Comparison of ENCODE assay signal across 19 cellular contexts in genomic region chr7:61576-62360, GRCh38.
DNase-seq lines count a peak whose midpoint lies in the region; ATAC-seq, FAIRE-seq and TF ChIP-seq lines count a peak whose summit lies in the region.
"Had no signal": no experiment of that assay in that cellular context is flagged by ENCODE, and none has a peak within 500 bp of the region (broad histone marks: within the 10 kb centered on the region; RNA-seq: fewer than 3 reads in every experiment).

No MANE protein-coding gene starts in this region.

- WGBS in H1 (ENCODE audit: extremely low coverage in 1 of 2, insufficient coverage in 1 of 2, insufficient read length in 1 of 2, insufficient replicate concordance in 2 of 2, low coverage in 1 of 2, low lambda C conversion rate in 2 of 2, missing lambda C conversion rate in 1 of 2), 2 experiments = 89% methylated on average over 16 of the region's 18 CpGs; no CpG with 5 or more reads in 1 of the 2 experiments

- no peaks in the 10 kb centered on the region for H4K20me1 ChIP-seq in H1 (replicated peaks in 1 of 2; ENCODE audit: control insufficient read depth in 1 of 2, insufficient read depth in 2 of 2, low read length in 2 of 2)
- no peaks in the 10 kb centered on the region for H4K20me1 ChIP-seq in osteoblast (ENCODE audit: insufficient read depth, low read length)

- no peak overlapping the region for H3K18ac ChIP-seq in H1 (ENCODE audit: extremely low read depth, low read length)

- intact Hi-C loops in cardiac septum (cut with DNase I) (no loop called here), Right ventricle myocardium inferior (cut with DNase I) (no loop called here), upper lobe of right lung (cut with DNase I) (no loop called here)

- no peak overlapping the region for H2BK5ac ChIP-seq in H1 (ENCODE audit: low read depth, low read length)

- H3K4me3 ChIP-seq in H1 (ENCODE audit: extremely low read depth in 1 of 4, insufficient read depth in 2 of 4, low read depth in 3 of 4, low read length in 4 of 4) (no peak overlapping the region), osteoblast (ENCODE audit: insufficient read depth, low read length) (no peak overlapping the region), upper lobe of right lung (no peak overlapping the region)
- H3K4me3 ChIP-seq: A549, GM12878, GM23338 had no signal

- H3K27ac ChIP-seq in H1 (ENCODE audit: low read depth, low read length) (no peak overlapping the region), osteoblast (ENCODE audit: low read depth, low read length) (no peak overlapping the region), upper lobe of right lung (no peak overlapping the region)
- H3K27ac ChIP-seq: A549, C4-2B, HL-60 had no signal

- H3K23me2 ChIP-seq in H1 (ENCODE audit: low read depth, low read length) = no peaks in the 10 kb centered on the region; the same call in 1 of the 2 replicates

- ATAC-seq in Right ventricle myocardium inferior = no peak
- no peak for ATAC-seq in upper lobe of right lung
- ATAC-seq: A549, GM12878, GM23338 had no signal

- FAIRE-seq in H1 (lab: Jason Lieb, UNC) = no peak
- FAIRE-seq: A549, GM12878, HTR-8/SVneo, RCC 7860 had no signal

- H4K8ac ChIP-seq in H1 (ENCODE audit: extremely low read depth, insufficient read depth, low read length) = no peak overlapping the region; the same call in 1 of the 2 replicates

- peaks cover 0 to 13% (median 9%) of the 10 kb centered on the region in 4 experiments; a peak in 6 of 7 replicates for H3K4me1 ChIP-seq in H1 (replicated peaks in 1 of 4; ENCODE audit: control insufficient read depth in 3 of 4, insufficient read depth in 4 of 4, low read length in 3 of 4)
- peaks cover 17% of the 10 kb centered on the region for H3K4me1 ChIP-seq in osteoblast (ENCODE audit: insufficient read depth, low read length)
- no peaks in the 10 kb centered on the region for H3K4me1 ChIP-seq in upper lobe of right lung
- H3K4me1 ChIP-seq: A549 had no signal

- H3K36me3 ChIP-seq in H1 (ENCODE audit: control insufficient read depth in 2 of 4, insufficient read depth in 4 of 4, low read length in 3 of 4) = no peaks in the 10 kb centered on the region
- H3K36me3 ChIP-seq in osteoblast (ENCODE audit: insufficient read depth, low read length) = no peaks in the 10 kb centered on the region
- no peaks in the 10 kb centered on the region for H3K36me3 ChIP-seq in upper lobe of right lung

- H2AFZ ChIP-seq in H1 (ENCODE audit: low read length) = no peak overlapping the region
- no peak overlapping the region for H2AFZ ChIP-seq in osteoblast (ENCODE audit: low read length)
- H2AFZ ChIP-seq: GM23338 had no signal

- no peak overlapping the region for H2BK120ac ChIP-seq in H1 (replicated peaks; ENCODE audit: low read depth, low read length)

- H2BK20ac ChIP-seq in H1 (ENCODE audit: low read length) = no peak overlapping the region

- H2AK5ac ChIP-seq in H1 (ENCODE audit: low read depth, low read length) = no peak overlapping the region

- H2BK15ac ChIP-seq in H1 (ENCODE audit: low read length) = no peak overlapping the region

- H4K91ac ChIP-seq in H1 (replicated peaks; ENCODE audit: insufficient read length, low read length) = peak overlapping the region; percentile 9

- no peak for TF ChIP-seq RAD21 in H1 (IDR thresholded peaks at IDR 0.05 in 1 of 2, conservative IDR thresholded peaks at IDR 0.05 in 1 of 2; ENCODE audit: low read depth in 2 of 2, low read length in 2 of 2)

- no peak overlapping the region for H3K4me2 ChIP-seq in H1 (ENCODE audit: insufficient read depth in 1 of 2, low read depth in 2 of 2, low read length in 2 of 2)
- no peak overlapping the region for H3K4me2 ChIP-seq in osteoblast (ENCODE audit: insufficient read depth, low read length)
- H3K4me2 ChIP-seq: A549, GM23338 had no signal

- no peak overlapping the region for H3K4ac ChIP-seq in H1 (replicated peaks; ENCODE audit: insufficient read length, low read depth, low read length)

- TF ChIP-seq POLR2A in H1 (IDR thresholded peaks at IDR 0.05; ENCODE audit: control extremely low read depth in 1 of 2, low read depth in 2 of 2, low read length in 2 of 2) = no peak

- CTCF ChIA-PET in H1 (lab: Charles Lee; ENCODE audit: partially characterized antibody) = interaction anchor here (1.0 to 5.7 kb wide), 10 partner anchors 19 to 204 kb away, joined by 3 to 30 read pairs (median 6); no protein-coding TSS in a partner anchor

- H3K56ac ChIP-seq in H1 (replicated peaks; ENCODE audit: insufficient read length, low read depth, low read length) = no peak overlapping the region

- no peaks in the 10 kb centered on the region for H3K27me3 ChIP-seq in H1 (replicated peaks in 1 of 4; ENCODE audit: control insufficient read depth in 3 of 4, extremely low read depth in 1 of 4, insufficient read depth in 3 of 4, low read length in 3 of 4)
- peaks cover 4% of the 10 kb centered on the region for H3K27me3 ChIP-seq in osteoblast (ENCODE audit: insufficient read depth, low read length)
- H3K27me3 ChIP-seq in upper lobe of right lung = no peaks in the 10 kb centered on the region

- H3K9me3 ChIP-seq in H1 (ENCODE audit: insufficient read depth in 2 of 2, low read depth in 1 of 2, low read length in 1 of 2) (no peaks in the 10 kb centered on the region), osteoblast (ENCODE audit: low read depth, low read length) (no peaks in the 10 kb centered on the region), upper lobe of right lung (no peaks in the 10 kb centered on the region)
- H3K9me3 ChIP-seq: A549 had no signal

- POLR2A ChIA-PET in H1 (lab: Charles Lee; ENCODE audit: partially characterized antibody) = interaction anchor here (1.1 kb wide), 1 partner anchor 26 kb away, joined by 3 read pairs; no protein-coding TSS in a partner anchor

- no peaks in the 10 kb centered on the region for H3K79me1 ChIP-seq in H1 (ENCODE audit: low read depth, low read length)

- no peak overlapping the region for H3K23ac ChIP-seq in H1 (ENCODE audit: insufficient read length)

- H3K9ac ChIP-seq in H1 (replicated peaks in 1 of 4; ENCODE audit: extremely low read depth in 1 of 4, low read depth in 3 of 4, low read length in 3 of 4) = no peak overlapping the region

- no peak for TF ChIP-seq EP300 in H1 (IDR thresholded peaks at IDR 0.05; ENCODE audit: borderline replicate concordance in 1 of 2, low read depth in 2 of 2, low read length in 2 of 2)

- no peak overlapping the region for H3K14ac ChIP-seq in H1 (ENCODE audit: insufficient read length)

- no peak overlapping the region for H4K5ac ChIP-seq in H1 (ENCODE audit: insufficient read length, low read depth, low read length)

- no peaks in the 10 kb centered on the region for H3K79me2 ChIP-seq in H1 (ENCODE audit: control insufficient read depth in 1 of 2, insufficient read depth in 2 of 2, low read length in 2 of 2)
- no peaks in the 10 kb centered on the region for H3K79me2 ChIP-seq in osteoblast (ENCODE audit: insufficient read depth, low read length)

- no peak for TF ChIP-seq CTCF in H1 (IDR thresholded peaks at IDR 0.05; ENCODE audit: control extremely low read depth in 1 of 3, insufficient read depth in 1 of 3, low read depth in 1 of 3, low read length in 3 of 3)
- no peak for TF ChIP-seq CTCF in osteoblast (IDR thresholded peaks at IDR 0.05; ENCODE audit: extremely low read depth, low read depth, low read length)
- no peak for TF ChIP-seq CTCF in upper lobe of right lung (IDR thresholded peaks at IDR 0.05)

- DNase-seq in cardiac septum (ENCODE audit: low spot score) = peak; percentile 73
- DNase-seq in Right ventricle myocardium inferior (ENCODE audit: missing footprints) = no peak
- DNase-seq in H1 (ENCODE audit: low read depth in 1 of 2, low spot score in 2 of 2) = no peak
- DNase-seq in osteoblast (ENCODE audit: insufficient read length, low spot score, missing footprints) = peak; percentile 39
- DNase-seq in upper lobe of right lung = peak; percentile 31
- DNase-seq in NCI-H1105 (lab: John Stamatoyannopoulos, UW) = no peak
- no peak for DNase-seq in SIG-M5 (lab: John Stamatoyannopoulos, UW)
- DNase-seq: DMS 273 treated with DMSO at 0.1 percent for 48 hours, GDM1, NCI-H1417, NCI-H187 treated with DMSO at 0.1 percent for 48 hours, NCI-H526 treated with DMSO at 0.1 percent for 48 hours had no signal

- H2BK12ac ChIP-seq in H1 (ENCODE audit: low read depth, low read length) = 0 out of 2 replicates have a peak overlapping the region, but pooled peaks have one; percentile 50

TF ChIP-seq in H1, 55 proteins besides CTCF, POLR2A, EP300 and RAD21:
- TF ChIP-seq RBBP5 (IDR thresholded peaks at IDR 0.05; ENCODE audit: borderline replicate concordance, low read depth, low read length) (no peak), YY1 (IDR thresholded peaks at IDR 0.05; ENCODE audit: low read depth, low read length) (no peak), TBP (IDR thresholded peaks at IDR 0.05; ENCODE audit: low read depth, low read length) (no peak), GTF2F1 (IDR thresholded peaks at IDR 0.05; ENCODE audit: borderline replicate concordance, low read depth, low read length) (no peak), SP4 (IDR thresholded peaks at IDR 0.05; ENCODE audit: low read length) (no peak), JUND (IDR thresholded peaks at IDR 0.05; ENCODE audit: low read length) (no peak), SP2 (IDR thresholded peaks at IDR 0.05; ENCODE audit: low read length) (no peak), POLR2AphosphoS5 (IDR thresholded peaks at IDR 0.05; ENCODE audit: low read depth, low read length) (no peak), SP1 (IDR thresholded peaks at IDR 0.05; ENCODE audit: low read depth, low read length) (no peak), PHF8 (conservative IDR thresholded peaks at IDR 0.05; ENCODE audit: low read depth, low read length) (no peak), TAF7 (optimal IDR thresholded peaks at IDR 0.05; ENCODE audit: borderline replicate concordance, low read depth, low read length) (no peak), TCF12 (IDR thresholded peaks at IDR 0.05; ENCODE audit: low read depth, low read length) (no peak), CREB1 (IDR thresholded peaks at IDR 0.05) (no peak)
- TF ChIP-seq, protein P1, sequence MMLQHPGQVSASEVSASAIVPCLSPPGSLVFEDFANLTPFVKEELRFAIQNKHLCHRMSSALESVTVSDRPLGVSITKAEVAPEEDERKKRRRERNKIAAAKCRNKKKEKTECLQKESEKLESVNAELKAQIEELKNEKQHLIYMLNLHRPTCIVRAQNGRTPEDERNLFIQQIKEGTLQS (IDR thresholded peaks at IDR 0.05; ENCODE audit: insufficient read depth, low read depth, low read length) = no peak

Comparison
In these comparisons a context has a peak if more than half of its experiments do, and no peak if none do; other contexts are left out.
1. DNase-seq: peak in cardiac septum (single experiment), osteoblast (single experiment) and upper lobe of right lung (single experiment); none in Right ventricle myocardium inferior (single experiment), H1 (0 of 2), NCI-H1105 (single experiment) and SIG-M5 (single experiment).